14 cellular contexts compared by ENCODE assay signal in genomic region chr3:30289324-30289723, GRCh38.
A peak's percentile ranks its signal among the peaks of the same experiment; 100 is the strongest.
DNase-seq lines count a peak whose midpoint lies in the region; ATAC-seq and TF ChIP-seq lines count a peak whose summit lies in the region.
"Had no signal": no experiment of that assay in that cellular context is flagged by ENCODE, and none has a peak within 500 bp of the region (broad histone marks: within the 10 kb centered on the region; RNA-seq: fewer than 3 reads in every experiment).

No MANE protein-coding gene starts in this region.

- no peak overlapping the region for H3K27ac Mint-ChIP-seq in CD8-positive, alpha-beta T cell
- H3K27ac Mint-ChIP-seq: activated naive CD4-positive, alpha-beta T cell treated with anti-CD3 and anti-CD28 coated beads, Interleukin-2, amount 50 U/mL, for 24 hours had no signal

- TF ChIP-seq CTCF in CD8-positive, alpha-beta T cell (IDR thresholded peaks at IDR 0.05), result no peak
- TF ChIP-seq CTCF in cardiac fibroblast (IDR thresholded peaks at IDR 0.05; ENCODE audit: low read depth, low read length), result no peak
- no peak for TF ChIP-seq CTCF in mucosa of descending colon (IDR thresholded peaks at IDR 0.05)
- TF ChIP-seq CTCF in A673 (conservative IDR thresholded peaks at IDR 0.05; ENCODE audit: low read depth, low read length), result no peak

- H3K36me3 ChIP-seq in CD8-positive, alpha-beta T cell (ENCODE audit: insufficient read depth, low read length), result no peaks in the 10 kb centered on the region
- H3K36me3 ChIP-seq in mucosa of descending colon (ENCODE audit: low read depth) (no peaks in the 10 kb centered on the region), A673 (ENCODE audit: insufficient read depth, low read length, poor library complexity, severe bottlenecking) (no peaks in the 10 kb centered on the region)

- no TSS peak for BruUV-seq in A673 (replicated peaks; lab: Mats Ljungman, UMichigan)

- CTCF ChIA-PET in CD8-positive, alpha-beta T cell (lab: Charles Lee), result no interaction called here
- CTCF ChIA-PET in A673 (lab: Charles Lee), result no interaction called here

- H3K4me1 ChIP-seq in CD8-positive, alpha-beta T cell (ENCODE audit: insufficient read depth, low read length), result peaks cover 10% of the 10 kb centered on the region
- H3K4me1 ChIP-seq in mucosa of descending colon (ENCODE audit: low read depth) (peaks cover 6% of the 10 kb centered on the region), A673 (ENCODE audit: insufficient read depth, low read length, poor library complexity, severe bottlenecking) (peaks cover 51% of the 10 kb centered on the region)

- no peaks in the 10 kb centered on the region for H3K9me3 Mint-ChIP-seq in CD8-positive, alpha-beta T cell
- H3K9me3 Mint-ChIP-seq: activated naive CD4-positive, alpha-beta T cell treated with anti-CD3 and anti-CD28 coated beads, Interleukin-2, amount 50 U/mL, for 24 hours; dendritic cell treated with granulocyte-macrophage colony-stimulating factor and Interleukin-4, amounts not matched to agents 40 ng/mL and 50 ng/mL, for 4 days; naive B cell had no signal

- TF ChIP-seq POLR2A in GM18505 (IDR thresholded peaks at IDR 0.05; ENCODE audit: borderline replicate concordance, extremely low read depth, insufficient read depth, insufficient read length), result no peak

- no peak overlapping the region for H3K4me3 Mint-ChIP-seq in CD8-positive, alpha-beta T cell
- H3K4me3 Mint-ChIP-seq: activated naive CD4-positive, alpha-beta T cell treated with anti-CD3 and anti-CD28 coated beads, Interleukin-2, amount 50 U/mL, for 24 hours; dendritic cell treated with granulocyte-macrophage colony-stimulating factor and Interleukin-4, amounts not matched to agents 40 ng/mL and 50 ng/mL, for 4 days; naive B cell had no signal

- H3K27ac ChIP-seq in CD8-positive, alpha-beta T cell (ENCODE audit: low read depth, low read length), result no peak overlapping the region
- H3K27ac ChIP-seq in A673 (ENCODE audit: low read depth, low read length, poor library complexity, severe bottlenecking), result no peak overlapping the region

- POLR2A ChIA-PET in CD8-positive, alpha-beta T cell (lab: Charles Lee), result interaction anchor here (1.1 kb wide), 1 partner anchor 29 kb away, joined by 3 read pairs; no protein-coding TSS in a partner anchor
- POLR2A ChIA-PET in A673 (lab: Charles Lee; ENCODE audit: low non-redundant PET), result interaction anchor here (0.8 kb wide), 1 partner anchor 493 kb away, joined by 3 read pairs; no protein-coding TSS in a partner anchor

- H3K27me3 ChIP-seq in CD8-positive, alpha-beta T cell (ENCODE audit: insufficient read depth, low read length), result no peaks in the 10 kb centered on the region
- H3K27me3 ChIP-seq in A673 (replicated peaks; ENCODE audit: insufficient read depth, low read depth, low read length, poor library complexity), result no peaks in the 10 kb centered on the region

- DNase-seq in CD8-positive, alpha-beta T cell, result no peak
- DNase-seq in LoVo (ENCODE audit: low spot score) (peak; percentile 67), cardiac fibroblast (ENCODE audit: low read depth in 2 of 2) (peak; percentile 31 to 81), mucosa of descending colon (peak in 1 of 3 donors; percentile 61), iPS-NIHi7 (ENCODE audit: extremely low spot score) (no peak), hepatic stellate cell (ENCODE audit: low spot score) (no peak), A673 (ENCODE audit: low spot score) (no peak)
- DNase-seq: naive B cell; NCI-H2107; SHP77; stimulated activated CD4-positive, alpha-beta T cell treated with anti-CD3 and anti-CD28 coated beads, Interleukin-1b, Interleukin-23, amount 100 ng/mL, for 48 hours had no signal

- intact Hi-C loops in CD8-positive, alpha-beta T cell (cut with DNase I, micrococcal nuclease), result no loop called here
- intact Hi-C loops in mucosa of descending colon (cut with DNase I, micrococcal nuclease) (no loop called here), A673 (cut with micrococcal nuclease; ENCODE audit: unreplicated experiment) (loop anchor here (5.0 kb wide), 1 partner anchor 87 kb away; no protein-coding TSS in a partner anchor)

- peak overlapping the region; percentile 7 for H3K4me3 ChIP-seq in CD8-positive, alpha-beta T cell (ENCODE audit: low read depth, low read length)
- H3K4me3 ChIP-seq in cardiac fibroblast (replicated peaks in 1 of 2; ENCODE audit: low read depth in 2 of 2, low read length in 2 of 2), result no peak overlapping the region
- no peak overlapping the region for H3K4me3 ChIP-seq in mucosa of descending colon
- no peak overlapping the region for H3K4me3 ChIP-seq in A673 (ENCODE audit: low read depth, low read length, poor library complexity, severe bottlenecking)

- H3K27me3 Mint-ChIP-seq in CD8-positive, alpha-beta T cell (ENCODE audit: low read depth), result no peaks in the 10 kb centered on the region
- H3K27me3 Mint-ChIP-seq: activated naive CD4-positive, alpha-beta T cell treated with anti-CD3 and anti-CD28 coated beads, Interleukin-2, amount 50 U/mL, for 24 hours; dendritic cell treated with granulocyte-macrophage colony-stimulating factor and Interleukin-4, amounts not matched to agents 40 ng/mL and 50 ng/mL, for 4 days; naive B cell had no signal

- ATAC-seq in CD8-positive, alpha-beta T cell, result peak; percentile 34
- ATAC-seq in mucosa of descending colon (peak; percentile 95), GM18505 (IDR thresholded peaks at IDR 0.05; ENCODE audit: unreplicated experiment) (no peak)

- no peaks in the 10 kb centered on the region for H3K9me3 ChIP-seq in CD8-positive, alpha-beta T cell (ENCODE audit: low read length)
- H3K9me3 ChIP-seq in mucosa of descending colon (no peaks in the 10 kb centered on the region), A673 (ENCODE audit: low read depth, low read length, poor library complexity, severe bottlenecking) (no peaks in the 10 kb centered on the region)

- no peaks in the 10 kb centered on the region for H3K36me3 Mint-ChIP-seq in CD8-positive, alpha-beta T cell
- H3K36me3 Mint-ChIP-seq: activated naive CD4-positive, alpha-beta T cell treated with anti-CD3 and anti-CD28 coated beads, Interleukin-2, amount 50 U/mL, for 24 hours; naive B cell had no signal

- peaks cover 11% of the 10 kb centered on the region for H3K4me1 Mint-ChIP-seq in CD8-positive, alpha-beta T cell (ENCODE audit: low read depth)

Comparison
In these comparisons a context has a peak if more than half of its experiments do, and no peak if none do; other contexts are left out.
1. DNase-seq: peak in LoVo (single experiment) and cardiac fibroblast (2 of 2); none in CD8-positive, alpha-beta T cell (0 of 7), iPS-NIHi7 (single experiment), hepatic stellate cell (single experiment) and A673 (single experiment).